Comparison of ENCODE assay signal across 8 cellular contexts in genomic region chr5:149960272-149961185, GRCh38. TPM values are rescaled to one million over a fixed set of nuclear protein-coding genes. Genes with fewer than 3 reads are reported as not detected.
DNase-seq lines count a peak whose midpoint lies in the region; ATAC-seq and TF ChIP-seq lines count a peak whose summit lies in the region.

Gene SLC26A2, plus strand, starts transcription at chr5:149960758. Its CDS starts 16,895 bp downstream, at chr5:149977653.

- peak within 1 kb of the TSS; percentile 77 for H3K27ac ChIP-seq in cingulate gyrus (ENCODE audit: low read depth, low read length)

- POLR2A ChIA-PET in activated CD4-positive, alpha-beta T cell treated with anti-CD3 and anti-CD28 coated beads for 36 hours (lab: Charles Lee), result interaction anchor here (0.6 to 0.7 kb wide), 2 partner anchors 228 to 380 kb away, joined by 3 read pairs; no protein-coding TSS in a partner anchor

- intact Hi-C loops in activated CD4-positive, alpha-beta T cell treated with anti-CD3 and anti-CD28 coated beads for 36 hours (cut with DNase I, micrococcal nuclease), result loop anchor here (1.0 to 5.0 kb wide), 7 partner anchors 30 to 603 kb away; partner anchors contain the start of genes HMGXB3 (in 2 of the 2), TIGD6 (in 2 of the 2), CD74 (in 1 of the 2) and CSNK1A1 (in 1 of the 2)

- TF ChIP-seq POLR2A in GM19193 (IDR thresholded peaks at IDR 0.05; ENCODE audit: extremely low read depth, insufficient read depth, insufficient read length), result peak; percentile 95

- no peaks in the 10 kb centered on the region for H3K9me3 Mint-ChIP-seq in activated CD4-positive, alpha-beta T cell treated with anti-CD3 and anti-CD28 coated beads for 36 hours (ENCODE audit: low read depth)

- peak; percentile 98 for ATAC-seq in HG03439 (IDR thresholded peaks at IDR 0.05; ENCODE audit: unreplicated experiment)
- ATAC-seq in activated CD4-positive, alpha-beta T cell treated with anti-CD3 and anti-CD28 coated beads for 36 hours, result peak; percentile 97

- H3K4me1 Mint-ChIP-seq in activated CD4-positive, alpha-beta T cell treated with anti-CD3 and anti-CD28 coated beads for 36 hours, result peaks cover 32% of the 10 kb centered on the region

- CTCF ChIA-PET in activated CD4-positive, alpha-beta T cell treated with anti-CD3 and anti-CD28 coated beads for 36 hours (lab: Charles Lee), result interaction anchor here (0.5 to 8.6 kb wide), 15 partner anchors 12 to 410 kb away, joined by 3 to 68 read pairs (median 4); partner anchors contain the start of genes HMGXB3 and TIGD6

- peak within 1 kb of the TSS; percentile 92 for H3K4me3 Mint-ChIP-seq in activated CD4-positive, alpha-beta T cell treated with anti-CD3 and anti-CD28 coated beads for 36 hours

- peak within 1 kb of the TSS; percentile 100 for H3K27ac Mint-ChIP-seq in activated CD4-positive, alpha-beta T cell treated with anti-CD3 and anti-CD28 coated beads for 36 hours

- H3K27me3 Mint-ChIP-seq in activated CD4-positive, alpha-beta T cell treated with anti-CD3 and anti-CD28 coated beads for 36 hours, result no peaks in the 10 kb centered on the region

- H3K36me3 Mint-ChIP-seq in activated CD4-positive, alpha-beta T cell treated with anti-CD3 and anti-CD28 coated beads for 36 hours (ENCODE audit: low read depth), result peaks cover 1% of the 10 kb centered on the region

- DNase-seq in Ammon's horn (ENCODE audit: low spot score) (peak; percentile 99), NCI-H510A treated with DMSO at 0.1 percent for 48 hours (lab: John Stamatoyannopoulos, UW) (peak; percentile 98), kidney tubule cell (ENCODE audit: low spot score) (peak; percentile 99)
- peak; percentile 97 for DNase-seq in activated CD4-positive, alpha-beta T cell treated with anti-CD3 and anti-CD28 coated beads for 36 hours
- DNase-seq in stimulated activated CD4-positive, alpha-beta T cell treated with anti-CD3 and anti-CD28 coated beads, Interleukin-1b, Interleukin-23, amount 100 ng/mL, for 24 hours (ENCODE audit: low read depth in 4 of 4, low spot score in 1 of 4), result peak; percentile 74 to 94 (median 84)

RNA-seq across cellular contexts. Expression of gene SLC26A2, which starts in this region (rescaled TPM):
- total RNA-seq in activated CD4-positive, alpha-beta T cell treated with anti-CD3 and anti-CD28 coated beads for 36 hours, result 1 to 10 TPM; 3.9 to 5.3 TPM

Comparison
In these comparisons a context has a peak if more than half of its experiments do, and no peak if none do; other contexts are left out.
1. Peak in every context shown above with its lines: DNase-seq, ATAC-seq and H3K27ac ChIP-seq.